Comparison of ENCODE assay signal across 20 cellular contexts in the genomic region with DNA sequence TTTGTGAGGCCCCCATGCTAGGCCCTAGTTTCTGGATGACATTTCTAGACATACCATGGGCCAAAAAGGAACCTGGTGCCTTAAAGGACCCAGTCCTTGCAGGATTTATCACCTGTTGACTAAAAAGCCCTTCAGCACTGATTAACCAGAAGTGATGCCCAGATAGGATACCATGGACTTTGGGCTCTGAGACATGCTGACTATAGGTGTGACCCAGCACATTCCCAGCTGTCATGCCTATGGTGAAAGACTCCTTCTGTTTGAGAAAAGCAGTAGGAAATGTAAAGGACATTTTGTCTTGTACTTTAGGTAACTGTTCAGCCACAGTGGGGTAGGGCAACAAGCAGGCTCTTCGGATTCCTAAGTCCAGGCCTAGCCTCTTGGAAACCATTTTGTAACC.
DNase-seq lines count a peak whose midpoint lies in the region; ATAC-seq, FAIRE-seq and TF ChIP-seq lines count a peak whose summit lies in the region.
"Had no signal": no experiment of that assay in that cellular context is flagged by ENCODE, and none has a peak within 500 bp of the region (broad histone marks: within the 10 kb centered on the region; RNA-seq: fewer than 3 reads in every experiment).

No MANE protein-coding gene starts in this region.

- TF ChIP-seq POLR2A in Peyer's patch (IDR thresholded peaks at IDR 0.05), result no peak
- no peak for TF ChIP-seq POLR2A in H54 (IDR thresholded peaks at IDR 0.05; ENCODE audit: low read depth, low read length)

- H3K4me3 ChIP-seq in Peyer's patch, result no peak overlapping the region
- no peak overlapping the region for H3K4me3 ChIP-seq in small intestine (ENCODE audit: low read depth in 1 of 2, low read length in 2 of 2)
- H3K4me3 ChIP-seq: GM23248 had no signal

- H3K36me3 ChIP-seq in Peyer's patch (no peaks in the 10 kb centered on the region), small intestine (ENCODE audit: control insufficient read depth in 2 of 2, insufficient read depth in 2 of 2, low read length in 2 of 2) (no peaks in the 10 kb centered on the region)

- FAIRE-seq in small intestine (lab: Jason Lieb, UNC), result no peak
- no peak for FAIRE-seq in H54 (lab: Jason Lieb, UNC)
- FAIRE-seq: A204.1, D721Med, GM12892, GM18507 had no signal

- peak; percentile 71 for ATAC-seq in left colon

- no peaks in the 10 kb centered on the region for H3K9me3 ChIP-seq in Peyer's patch
- H3K9me3 ChIP-seq in small intestine (ENCODE audit: control insufficient read depth, low read depth), result no peaks in the 10 kb centered on the region

- DNase-seq in HT-29 (ENCODE audit: low spot score), result peak; percentile 12
- DNase-seq in Peyer's patch, result peak in 2 of 3 donors; percentile 53 to 64
- DNase-seq in left colon, result no peak
- DNase-seq in small intestine, result peak; percentile 85
- no peak for DNase-seq in H54 (ENCODE audit: insufficient read length, low spot score)
- DNase-seq in pons (ENCODE audit: low spot score), result no peak
- DNase-seq in DMS 273 (lab: John Stamatoyannopoulos, UW; ENCODE audit: unreplicated experiment), result no peak
- DNase-seq: ACHN; AML-193; CD4-positive, alpha-beta memory T cell; DMS153; DMS79; GDM1; GM23248; HCEC 1CT; KBM-7 had no signal

- intact Hi-C loops in left colon (cut with DNase I, micrococcal nuclease), result no loop called here

- no peak for TF ChIP-seq CTCF in Peyer's patch (IDR thresholded peaks at IDR 0.05)

- 9 to 58% (median 36%) methylated on average over 1 of the region's 1 CpG for WGBS in small intestine, 3 donors

- H3K27ac ChIP-seq in Peyer's patch (peak overlapping the region in 3 of 4 donors; percentile 33 to 70 (median 53)), small intestine (ENCODE audit: low read depth in 1 of 2, low read length in 1 of 2) (peak overlapping the region; percentile 33 to 71)
- H3K27ac ChIP-seq: GM23248 had no signal

- no peaks in the 10 kb centered on the region for H3K4me1 ChIP-seq in Peyer's patch
- H3K4me1 ChIP-seq in small intestine (ENCODE audit: control insufficient read depth in 2 of 2, insufficient read depth in 1 of 2, low read depth in 1 of 2, low read length in 1 of 2), result no peaks in the 10 kb centered on the region

- H3K27me3 ChIP-seq in Peyer's patch (no peaks in the 10 kb centered on the region), small intestine (ENCODE audit: control insufficient read depth in 2 of 2, insufficient read depth in 2 of 2, low read length in 2 of 2) (no peaks in the 10 kb centered on the region)

Comparison
In these comparisons a context has a peak if more than half of its experiments do, and no peak if none do; other contexts are left out.
1. DNase-seq: peak in HT-29 (single experiment), Peyer's patch (2 of 3) and small intestine (single experiment); none in left colon (0 of 2), H54 (single experiment), pons (single experiment) and DMS 273 (single experiment).